In the genomic region with DNA sequence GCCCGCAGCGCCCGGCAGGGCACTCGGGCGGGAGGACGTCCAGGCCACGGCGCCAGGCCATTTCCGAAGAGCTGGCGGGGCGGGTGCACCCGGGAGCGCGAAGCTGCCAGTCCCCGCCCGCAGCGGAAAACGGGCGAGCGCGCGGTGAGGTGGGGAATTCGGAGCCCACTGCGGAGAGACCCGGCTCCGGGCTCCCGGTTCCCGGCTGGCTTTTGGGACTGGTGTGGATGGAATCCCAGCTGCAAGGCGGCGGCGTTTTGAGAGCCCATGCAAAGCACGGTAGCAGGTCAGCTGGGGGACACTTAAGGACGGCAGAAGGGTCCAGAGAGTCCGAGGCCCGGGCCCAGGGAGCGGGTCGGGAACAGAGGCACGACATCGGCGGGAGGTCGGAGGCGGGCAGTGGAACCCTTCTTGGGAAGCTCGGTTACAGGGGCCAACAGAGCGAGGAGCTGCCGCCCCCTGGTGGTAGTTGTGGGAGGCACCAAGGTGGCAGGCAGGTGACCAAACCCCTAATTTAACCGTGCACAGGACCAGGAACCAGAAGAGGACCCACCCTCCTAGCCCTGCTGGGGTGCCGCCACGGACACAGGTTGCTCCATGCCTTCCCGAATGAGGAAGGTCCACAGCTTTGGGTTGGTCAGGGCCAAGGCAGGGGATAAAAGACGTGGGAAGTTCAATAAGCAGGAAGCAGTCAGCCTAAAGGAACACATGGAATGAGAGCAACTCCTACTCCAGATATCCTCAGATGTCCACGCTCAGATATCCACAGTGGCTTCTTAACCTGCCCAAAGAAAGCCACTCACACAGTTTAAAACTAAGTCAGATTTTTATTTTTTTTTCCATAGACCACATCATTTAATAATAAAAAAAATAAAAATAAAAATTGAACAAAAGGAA, we compare ENCODE assay signal across 1 cellular context.
TF ChIP-seq lines count a peak whose summit lies in the region.

No MANE protein-coding gene starts in this region.

TF ChIP-seq in HepG2, 621 proteins besides CTCF, POLR2A, EP300 and RAD21 (continued from another document):
- TF ChIP-seq, protein P1, sequence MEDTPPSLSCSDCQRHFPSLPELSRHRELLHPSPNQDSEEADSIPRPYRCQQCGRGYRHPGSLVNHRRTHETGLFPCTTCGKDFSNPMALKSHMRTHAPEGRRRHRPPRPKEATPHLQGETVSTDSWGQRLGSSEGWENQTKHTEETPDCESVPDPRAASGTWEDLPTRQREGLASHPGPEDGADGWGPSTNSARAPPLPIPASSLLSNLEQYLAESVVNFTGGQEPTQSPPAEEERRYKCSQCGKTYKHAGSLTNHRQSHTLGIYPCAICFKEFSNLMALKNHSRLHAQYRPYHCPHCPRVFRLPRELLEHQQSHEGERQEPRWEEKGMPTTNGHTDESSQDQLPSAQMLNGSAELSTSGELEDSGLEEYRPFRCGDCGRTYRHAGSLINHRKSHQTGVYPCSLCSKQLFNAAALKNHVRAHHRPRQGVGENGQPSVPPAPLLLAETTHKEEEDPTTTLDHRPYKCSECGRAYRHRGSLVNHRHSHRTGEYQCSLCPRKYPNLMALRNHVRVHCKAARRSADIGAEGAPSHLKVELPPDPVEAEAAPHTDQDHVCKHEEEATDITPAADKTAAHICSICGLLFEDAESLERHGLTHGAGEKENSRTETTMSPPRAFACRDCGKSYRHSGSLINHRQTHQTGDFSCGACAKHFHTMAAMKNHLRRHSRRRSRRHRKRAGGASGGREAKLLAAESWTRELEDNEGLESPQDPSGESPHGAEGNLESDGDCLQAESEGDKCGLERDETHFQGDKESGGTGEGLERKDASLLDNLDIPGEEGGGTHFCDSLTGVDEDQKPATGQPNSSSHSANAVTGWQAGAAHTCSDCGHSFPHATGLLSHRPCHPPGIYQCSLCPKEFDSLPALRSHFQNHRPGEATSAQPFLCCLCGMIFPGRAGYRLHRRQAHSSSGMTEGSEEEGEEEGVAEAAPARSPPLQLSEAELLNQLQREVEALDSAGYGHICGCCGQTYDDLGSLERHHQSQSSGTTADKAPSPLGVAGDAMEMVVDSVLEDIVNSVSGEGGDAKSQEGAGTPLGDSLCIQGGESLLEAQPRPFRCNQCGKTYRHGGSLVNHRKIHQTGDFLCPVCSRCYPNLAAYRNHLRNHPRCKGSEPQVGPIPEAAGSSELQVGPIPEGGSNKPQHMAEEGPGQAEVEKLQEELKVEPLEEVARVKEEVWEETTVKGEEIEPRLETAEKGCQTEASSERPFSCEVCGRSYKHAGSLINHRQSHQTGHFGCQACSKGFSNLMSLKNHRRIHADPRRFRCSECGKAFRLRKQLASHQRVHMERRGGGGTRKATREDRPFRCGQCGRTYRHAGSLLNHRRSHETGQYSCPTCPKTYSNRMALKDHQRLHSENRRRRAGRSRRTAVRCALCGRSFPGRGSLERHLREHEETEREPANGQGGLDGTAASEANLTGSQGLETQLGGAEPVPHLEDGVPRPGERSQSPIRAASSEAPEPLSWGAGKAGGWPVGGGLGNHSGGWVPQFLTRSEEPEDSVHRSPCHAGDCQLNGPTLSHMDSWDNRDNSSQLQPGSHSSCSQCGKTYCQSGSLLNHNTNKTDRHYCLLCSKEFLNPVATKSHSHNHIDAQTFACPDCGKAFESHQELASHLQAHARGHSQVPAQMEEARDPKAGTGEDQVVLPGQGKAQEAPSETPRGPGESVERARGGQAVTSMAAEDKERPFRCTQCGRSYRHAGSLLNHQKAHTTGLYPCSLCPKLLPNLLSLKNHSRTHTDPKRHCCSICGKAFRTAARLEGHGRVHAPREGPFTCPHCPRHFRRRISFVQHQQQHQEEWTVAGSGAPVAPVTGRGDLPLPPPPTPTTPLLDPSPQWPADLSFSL (CRISPR knock-in tag; IDR thresholded peaks at IDR 0.05), result peak; percentile 51; the same call in 1 of the 2 replicates
- TF ChIP-seq ZNF619 (CRISPR knock-in tag; IDR thresholded peaks at IDR 0.05), result peak; percentile 96
- TF ChIP-seq, protein P2, sequence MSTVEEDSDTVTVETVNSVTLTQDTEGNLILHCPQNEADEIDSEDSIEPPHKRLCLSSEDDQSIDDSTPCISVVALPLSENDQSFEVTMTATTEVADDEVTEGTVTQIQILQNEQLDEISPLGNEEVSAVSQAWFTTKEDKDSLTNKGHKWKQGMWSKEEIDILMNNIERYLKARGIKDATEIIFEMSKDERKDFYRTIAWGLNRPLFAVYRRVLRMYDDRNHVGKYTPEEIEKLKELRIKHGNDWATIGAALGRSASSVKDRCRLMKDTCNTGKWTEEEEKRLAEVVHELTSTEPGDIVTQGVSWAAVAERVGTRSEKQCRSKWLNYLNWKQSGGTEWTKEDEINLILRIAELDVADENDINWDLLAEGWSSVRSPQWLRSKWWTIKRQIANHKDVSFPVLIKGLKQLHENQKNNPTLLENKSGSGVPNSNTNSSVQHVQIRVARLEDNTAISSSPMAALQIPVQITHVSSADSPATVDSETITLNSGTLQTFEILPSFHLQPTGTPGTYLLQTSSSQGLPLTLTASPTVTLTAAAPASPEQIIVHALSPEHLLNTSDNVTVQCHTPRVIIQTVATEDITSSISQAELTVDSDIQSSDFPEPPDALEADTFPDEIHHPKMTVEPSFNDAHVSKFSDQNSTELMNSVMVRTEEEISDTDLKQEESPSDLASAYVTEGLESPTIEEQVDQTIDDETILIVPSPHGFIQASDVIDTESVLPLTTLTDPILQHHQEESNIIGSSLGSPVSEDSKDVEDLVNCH (CRISPR knock-in tag; IDR thresholded peaks at IDR 0.05), result no peak
- TF ChIP-seq STAT5B (CRISPR knock-in tag; IDR thresholded peaks at IDR 0.05), result no peak
- TF ChIP-seq MBNL3 (CRISPR knock-in tag; conservative IDR thresholded peaks at IDR 0.05), result no peak
- TF ChIP-seq ZBTB26 (CRISPR knock-in tag; IDR thresholded peaks at IDR 0.05; ENCODE audit: borderline replicate concordance), result peak; percentile 85
- no peak; the same call in 1 of the 2 replicates for TF ChIP-seq ZFP62 (CRISPR knock-in tag; IDR thresholded peaks at IDR 0.05)
- TF ChIP-seq MTF1 (CRISPR knock-in tag; IDR thresholded peaks at IDR 0.05), result no peak
- TF ChIP-seq NFIC (IDR thresholded peaks at IDR 0.05; ENCODE audit: low read length), result no peak
- peak; percentile 43; the same call in 1 of the 2 replicates for TF ChIP-seq ZNF337 (CRISPR knock-in tag; IDR thresholded peaks at IDR 0.05; ENCODE audit: borderline replicate concordance, low read depth)
- peak; percentile 51 for TF ChIP-seq ZNF776 (CRISPR knock-in tag; IDR thresholded peaks at IDR 0.05)
- TF ChIP-seq, protein P3, sequence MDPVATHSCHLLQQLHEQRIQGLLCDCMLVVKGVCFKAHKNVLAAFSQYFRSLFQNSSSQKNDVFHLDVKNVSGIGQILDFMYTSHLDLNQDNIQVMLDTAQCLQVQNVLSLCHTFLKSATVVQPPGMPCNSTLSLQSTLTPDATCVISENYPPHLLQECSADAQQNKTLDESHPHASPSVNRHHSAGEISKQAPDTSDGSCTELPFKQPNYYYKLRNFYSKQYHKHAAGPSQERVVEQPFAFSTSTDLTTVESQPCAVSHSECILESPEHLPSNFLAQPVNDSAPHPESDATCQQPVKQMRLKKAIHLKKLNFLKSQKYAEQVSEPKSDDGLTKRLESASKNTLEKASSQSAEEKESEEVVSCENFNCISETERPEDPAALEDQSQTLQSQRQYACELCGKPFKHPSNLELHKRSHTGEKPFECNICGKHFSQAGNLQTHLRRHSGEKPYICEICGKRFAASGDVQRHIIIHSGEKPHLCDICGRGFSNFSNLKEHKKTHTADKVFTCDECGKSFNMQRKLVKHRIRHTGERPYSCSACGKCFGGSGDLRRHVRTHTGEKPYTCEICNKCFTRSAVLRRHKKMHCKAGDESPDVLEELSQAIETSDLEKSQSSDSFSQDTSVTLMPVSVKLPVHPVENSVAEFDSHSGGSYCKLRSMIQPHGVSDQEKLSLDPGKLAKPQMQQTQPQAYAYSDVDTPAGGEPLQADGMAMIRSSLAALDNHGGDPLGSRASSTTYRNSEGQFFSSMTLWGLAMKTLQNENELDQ (CRISPR knock-in tag; IDR thresholded peaks at IDR 0.05; ENCODE audit: borderline replicate concordance), result no peak
- no peak for TF ChIP-seq TCF7L2 (IDR thresholded peaks at IDR 0.05; ENCODE audit: low read depth, low read length)
- peak; percentile 83; the same call in 1 of the 2 replicates for TF ChIP-seq ZNF589 (CRISPR knock-in tag; conservative IDR thresholded peaks at IDR 0.05)
- no peak for TF ChIP-seq SOX6 (IDR thresholded peaks at IDR 0.05)
- peak; percentile 80; the same call in 1 of the 2 replicates for TF ChIP-seq SOX6 (CRISPR knock-in tag; IDR thresholded peaks at IDR 0.05)
- TF ChIP-seq, protein P4, sequence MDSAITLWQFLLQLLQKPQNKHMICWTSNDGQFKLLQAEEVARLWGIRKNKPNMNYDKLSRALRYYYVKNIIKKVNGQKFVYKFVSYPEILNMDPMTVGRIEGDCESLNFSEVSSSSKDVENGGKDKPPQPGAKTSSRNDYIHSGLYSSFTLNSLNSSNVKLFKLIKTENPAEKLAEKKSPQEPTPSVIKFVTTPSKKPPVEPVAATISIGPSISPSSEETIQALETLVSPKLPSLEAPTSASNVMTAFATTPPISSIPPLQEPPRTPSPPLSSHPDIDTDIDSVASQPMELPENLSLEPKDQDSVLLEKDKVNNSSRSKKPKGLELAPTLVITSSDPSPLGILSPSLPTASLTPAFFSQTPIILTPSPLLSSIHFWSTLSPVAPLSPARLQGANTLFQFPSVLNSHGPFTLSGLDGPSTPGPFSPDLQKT (CRISPR knock-in tag; IDR thresholded peaks at IDR 0.05; ENCODE audit: borderline replicate concordance), result no peak
- TF ChIP-seq SMAD3 (CRISPR knock-in tag; IDR thresholded peaks at IDR 0.05), result peak; percentile 45; the same call in 1 of the 2 replicates
- 0 out of 2 replicates have a peak, but pooled peaks have one; percentile 85 for TF ChIP-seq ZNF446 (CRISPR knock-in tag; IDR thresholded peaks at IDR 0.05)
- no peak; the same call in 1 of the 2 replicates for TF ChIP-seq ZNF546 (CRISPR knock-in tag; conservative IDR thresholded peaks at IDR 0.05)
- no peak for TF ChIP-seq ZNF629 (CRISPR knock-in tag; conservative IDR thresholded peaks at IDR 0.05)
- peak; percentile 36; the same call in 1 of the 2 replicates for TF ChIP-seq HMG20B (CRISPR knock-in tag; conservative IDR thresholded peaks at IDR 0.05)
